Comparison of ENCODE assay signal across 8 cellular contexts in the genomic region with DNA sequence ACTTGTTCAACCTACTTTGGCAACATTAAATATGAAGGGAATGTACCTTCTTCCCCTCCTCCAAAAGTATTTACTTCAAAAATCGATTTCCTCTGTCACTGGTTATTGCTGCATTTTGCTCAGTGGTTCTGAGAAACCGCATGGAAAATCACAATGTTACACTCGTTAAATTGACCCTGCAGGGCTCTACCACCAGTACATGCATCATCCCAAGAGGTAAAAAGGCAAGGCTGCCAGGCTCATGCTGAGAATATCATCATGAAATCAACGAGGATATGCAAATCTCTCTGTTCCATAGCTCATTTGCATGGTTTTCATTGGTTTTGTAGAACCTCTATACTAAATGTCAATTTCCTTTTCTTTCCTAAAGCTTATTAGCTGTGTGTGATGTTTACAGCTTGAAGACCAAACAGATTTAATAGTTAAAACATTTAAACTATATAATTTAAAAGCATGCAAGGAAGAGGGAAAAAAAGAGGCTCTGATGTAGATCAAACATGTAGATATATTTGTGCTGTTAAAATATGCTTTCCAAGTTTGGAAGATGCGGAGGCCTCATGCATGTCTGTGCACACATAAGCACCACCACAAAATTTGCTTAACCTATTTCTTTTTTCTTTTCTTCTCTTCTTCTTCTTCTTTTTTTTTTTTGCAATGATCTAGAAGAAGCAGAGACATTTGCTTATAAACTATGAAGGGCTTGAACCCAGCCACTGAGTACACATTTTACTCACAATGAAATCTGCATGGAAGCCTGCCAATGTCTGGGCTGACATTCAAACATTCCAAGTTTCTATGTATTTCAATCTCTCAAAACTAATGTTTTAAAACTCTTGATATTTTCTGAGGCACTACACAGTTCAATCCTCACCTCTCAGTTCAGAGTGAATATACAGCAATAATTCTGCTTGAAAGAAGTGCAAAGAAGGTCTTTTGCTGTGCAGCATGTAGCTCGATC.
DNase-seq lines count a peak whose midpoint lies in the region; ATAC-seq and TF ChIP-seq lines count a peak whose summit lies in the region.

No MANE protein-coding gene starts in this region.

- no peaks in the 10 kb centered on the region for H3K9me2 ChIP-seq in Karpas-422 (replicated peaks; ENCODE audit: insufficient read depth, low read length)

- TF ChIP-seq CTCF in GM12865 (IDR thresholded peaks at IDR 0.05; ENCODE audit: insufficient read depth, low read depth, low read length, missing control alignments), result no peak

- no peaks in the 10 kb centered on the region for H3K9me3 ChIP-seq in Karpas-422 (ENCODE audit: low read length)
- no peaks in the 10 kb centered on the region for H3K9me3 ChIP-seq in effector memory CD4-positive, alpha-beta T cell (ENCODE audit: control insufficient read depth, low read length)

- ATAC-seq in GM21367 (IDR thresholded peaks at IDR 0.05; ENCODE audit: unreplicated experiment) (peak; percentile 63), HG03439 (IDR thresholded peaks at IDR 0.05; ENCODE audit: unreplicated experiment) (no peak)

- DNase-seq in GM12865 (ENCODE audit: low read depth) (peak; percentile 72), Karpas-422 (peak; percentile 49), germinal center (ENCODE audit: low spot score) (peak; percentile 43), activated gamma-delta T cell treated with Interleukin-2 at 50 U/mL for 16 hours (no peak)
- DNase-seq in effector memory CD4-positive, alpha-beta T cell, result no peak
- DNase-seq in central memory CD4-positive, alpha-beta T cell, result no peak

- H3K27me3 ChIP-seq in Karpas-422 (ENCODE audit: low read length), result no peaks in the 10 kb centered on the region
- H3K27me3 ChIP-seq in effector memory CD4-positive, alpha-beta T cell (replicated peaks; ENCODE audit: control insufficient read depth, insufficient read depth, low read length, poor library complexity, severe bottlenecking), result no peaks in the 10 kb centered on the region

- no peak overlapping the region; the same call in 1 of the 2 replicates for H3K9ac ChIP-seq in Karpas-422 (ENCODE audit: low read length)

- peaks cover 31% of the 10 kb centered on the region for H3K4me1 ChIP-seq in Karpas-422 (ENCODE audit: low read length)
- H3K4me1 ChIP-seq in effector memory CD4-positive, alpha-beta T cell (ENCODE audit: control insufficient read depth, insufficient read depth, low read length, poor library complexity, severe bottlenecking), result peaks cover 21% of the 10 kb centered on the region

- no peaks in the 10 kb centered on the region for H3K79me2 ChIP-seq in Karpas-422 (ENCODE audit: low read length)

- H3K27ac ChIP-seq in Karpas-422 (ENCODE audit: low read length), result no peak overlapping the region
- no peak overlapping the region for H3K27ac ChIP-seq in effector memory CD4-positive, alpha-beta T cell (ENCODE audit: insufficient read depth, low read length, poor library complexity, severe bottlenecking)

- no peaks in the 10 kb centered on the region for H4K20me1 ChIP-seq in Karpas-422 (ENCODE audit: insufficient read depth, low read depth, low read length)

- no peak overlapping the region for H2AFZ ChIP-seq in Karpas-422 (ENCODE audit: low read length)

- no peak overlapping the region; the same call in 1 of the 2 replicates for H3K4me3 ChIP-seq in GM12865 (ENCODE audit: low read depth, low read length)
- peak overlapping the region; percentile 37 for H3K4me3 ChIP-seq in Karpas-422 (ENCODE audit: low read length)
- no peak overlapping the region for H3K4me3 ChIP-seq in effector memory CD4-positive, alpha-beta T cell (ENCODE audit: insufficient read depth, low read depth, low read length, poor library complexity, severe bottlenecking)

- H3K36me3 ChIP-seq in Karpas-422 (ENCODE audit: insufficient read depth, low read length), result no peaks in the 10 kb centered on the region
- H3K36me3 ChIP-seq in effector memory CD4-positive, alpha-beta T cell (ENCODE audit: control insufficient read depth, insufficient read depth, low read length), result no peaks in the 10 kb centered on the region

- peak overlapping the region; percentile 63 for H3K4me2 ChIP-seq in Karpas-422 (ENCODE audit: low read depth, low read length, poor library complexity, severe bottlenecking)

Comparison
In these comparisons a context has a peak if more than half of its experiments do, and no peak if none do; other contexts are left out.
1. DNase-seq: peak in GM12865 (single experiment), Karpas-422 (single experiment) and germinal center (single experiment); none in effector memory CD4-positive, alpha-beta T cell (0 of 3), central memory CD4-positive, alpha-beta T cell (single experiment) and activated gamma-delta T cell treated with Interleukin-2 at 50 U/mL for 16 hours (single experiment).